Comparison of ENCODE assay signal across 1 cellular context in the genomic region with DNA sequence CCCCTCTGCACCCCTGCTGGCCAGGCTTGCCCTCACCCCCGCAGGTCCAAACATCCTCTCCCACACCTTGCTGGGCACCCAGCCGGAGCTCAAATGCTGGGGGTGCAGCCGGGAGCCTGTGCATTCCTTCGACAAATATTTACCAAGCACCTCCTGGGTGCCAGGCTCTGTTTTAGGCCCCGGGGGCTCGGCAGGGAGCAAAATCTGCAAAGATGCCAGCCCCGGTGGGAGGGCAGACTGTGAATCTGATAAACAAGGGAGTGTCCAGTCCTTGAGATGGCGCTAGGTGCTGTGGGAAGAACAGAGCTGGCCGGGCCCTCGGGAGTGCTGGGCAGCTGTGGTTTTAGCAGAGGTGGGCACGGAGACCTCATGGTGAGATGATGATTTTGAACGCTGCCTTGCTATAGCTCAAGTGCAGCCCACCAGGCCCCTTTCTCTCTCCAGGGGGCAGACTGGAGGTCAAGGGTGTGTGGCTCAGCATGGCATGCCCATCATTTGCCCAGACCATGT.
TF ChIP-seq lines count a peak whose summit lies in the region.

No MANE protein-coding gene starts in this region.

TF ChIP-seq in WTC11, 78 proteins besides CTCF, POLR2A, EP300 and RAD21 (continued from another document):
- no peak for TF ChIP-seq RELA (CRISPR knock-in tag; IDR thresholded peaks at IDR 0.05; ENCODE audit: borderline replicate concordance)
